1 cellular context compared by ENCODE assay signal in the genomic region with DNA sequence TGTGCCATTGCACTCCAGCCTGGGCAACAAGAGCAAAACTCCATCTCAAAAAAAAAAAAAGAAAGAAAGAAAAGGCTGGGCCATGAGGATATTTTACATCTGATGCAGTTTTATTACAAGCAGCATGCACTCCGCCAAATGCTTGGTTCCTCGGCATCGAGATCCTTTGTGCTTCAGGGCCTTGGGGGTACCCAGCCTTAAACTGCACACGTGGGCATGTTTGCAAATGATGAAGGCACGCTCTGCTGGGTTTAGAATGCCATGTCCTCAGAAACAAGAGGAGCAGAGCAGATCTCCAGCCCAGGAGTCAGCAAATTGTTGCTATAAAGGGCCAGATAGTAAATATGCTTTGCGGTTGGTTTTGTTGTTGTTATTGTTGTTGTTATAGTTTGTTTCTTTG.
TF ChIP-seq lines count a peak whose summit lies in the region.

No MANE protein-coding gene starts in this region.

TF ChIP-seq in GM23338, 12 proteins besides CTCF, POLR2A, EP300 and RAD21 (continued from another document):
- TF ChIP-seq, protein P1, sequence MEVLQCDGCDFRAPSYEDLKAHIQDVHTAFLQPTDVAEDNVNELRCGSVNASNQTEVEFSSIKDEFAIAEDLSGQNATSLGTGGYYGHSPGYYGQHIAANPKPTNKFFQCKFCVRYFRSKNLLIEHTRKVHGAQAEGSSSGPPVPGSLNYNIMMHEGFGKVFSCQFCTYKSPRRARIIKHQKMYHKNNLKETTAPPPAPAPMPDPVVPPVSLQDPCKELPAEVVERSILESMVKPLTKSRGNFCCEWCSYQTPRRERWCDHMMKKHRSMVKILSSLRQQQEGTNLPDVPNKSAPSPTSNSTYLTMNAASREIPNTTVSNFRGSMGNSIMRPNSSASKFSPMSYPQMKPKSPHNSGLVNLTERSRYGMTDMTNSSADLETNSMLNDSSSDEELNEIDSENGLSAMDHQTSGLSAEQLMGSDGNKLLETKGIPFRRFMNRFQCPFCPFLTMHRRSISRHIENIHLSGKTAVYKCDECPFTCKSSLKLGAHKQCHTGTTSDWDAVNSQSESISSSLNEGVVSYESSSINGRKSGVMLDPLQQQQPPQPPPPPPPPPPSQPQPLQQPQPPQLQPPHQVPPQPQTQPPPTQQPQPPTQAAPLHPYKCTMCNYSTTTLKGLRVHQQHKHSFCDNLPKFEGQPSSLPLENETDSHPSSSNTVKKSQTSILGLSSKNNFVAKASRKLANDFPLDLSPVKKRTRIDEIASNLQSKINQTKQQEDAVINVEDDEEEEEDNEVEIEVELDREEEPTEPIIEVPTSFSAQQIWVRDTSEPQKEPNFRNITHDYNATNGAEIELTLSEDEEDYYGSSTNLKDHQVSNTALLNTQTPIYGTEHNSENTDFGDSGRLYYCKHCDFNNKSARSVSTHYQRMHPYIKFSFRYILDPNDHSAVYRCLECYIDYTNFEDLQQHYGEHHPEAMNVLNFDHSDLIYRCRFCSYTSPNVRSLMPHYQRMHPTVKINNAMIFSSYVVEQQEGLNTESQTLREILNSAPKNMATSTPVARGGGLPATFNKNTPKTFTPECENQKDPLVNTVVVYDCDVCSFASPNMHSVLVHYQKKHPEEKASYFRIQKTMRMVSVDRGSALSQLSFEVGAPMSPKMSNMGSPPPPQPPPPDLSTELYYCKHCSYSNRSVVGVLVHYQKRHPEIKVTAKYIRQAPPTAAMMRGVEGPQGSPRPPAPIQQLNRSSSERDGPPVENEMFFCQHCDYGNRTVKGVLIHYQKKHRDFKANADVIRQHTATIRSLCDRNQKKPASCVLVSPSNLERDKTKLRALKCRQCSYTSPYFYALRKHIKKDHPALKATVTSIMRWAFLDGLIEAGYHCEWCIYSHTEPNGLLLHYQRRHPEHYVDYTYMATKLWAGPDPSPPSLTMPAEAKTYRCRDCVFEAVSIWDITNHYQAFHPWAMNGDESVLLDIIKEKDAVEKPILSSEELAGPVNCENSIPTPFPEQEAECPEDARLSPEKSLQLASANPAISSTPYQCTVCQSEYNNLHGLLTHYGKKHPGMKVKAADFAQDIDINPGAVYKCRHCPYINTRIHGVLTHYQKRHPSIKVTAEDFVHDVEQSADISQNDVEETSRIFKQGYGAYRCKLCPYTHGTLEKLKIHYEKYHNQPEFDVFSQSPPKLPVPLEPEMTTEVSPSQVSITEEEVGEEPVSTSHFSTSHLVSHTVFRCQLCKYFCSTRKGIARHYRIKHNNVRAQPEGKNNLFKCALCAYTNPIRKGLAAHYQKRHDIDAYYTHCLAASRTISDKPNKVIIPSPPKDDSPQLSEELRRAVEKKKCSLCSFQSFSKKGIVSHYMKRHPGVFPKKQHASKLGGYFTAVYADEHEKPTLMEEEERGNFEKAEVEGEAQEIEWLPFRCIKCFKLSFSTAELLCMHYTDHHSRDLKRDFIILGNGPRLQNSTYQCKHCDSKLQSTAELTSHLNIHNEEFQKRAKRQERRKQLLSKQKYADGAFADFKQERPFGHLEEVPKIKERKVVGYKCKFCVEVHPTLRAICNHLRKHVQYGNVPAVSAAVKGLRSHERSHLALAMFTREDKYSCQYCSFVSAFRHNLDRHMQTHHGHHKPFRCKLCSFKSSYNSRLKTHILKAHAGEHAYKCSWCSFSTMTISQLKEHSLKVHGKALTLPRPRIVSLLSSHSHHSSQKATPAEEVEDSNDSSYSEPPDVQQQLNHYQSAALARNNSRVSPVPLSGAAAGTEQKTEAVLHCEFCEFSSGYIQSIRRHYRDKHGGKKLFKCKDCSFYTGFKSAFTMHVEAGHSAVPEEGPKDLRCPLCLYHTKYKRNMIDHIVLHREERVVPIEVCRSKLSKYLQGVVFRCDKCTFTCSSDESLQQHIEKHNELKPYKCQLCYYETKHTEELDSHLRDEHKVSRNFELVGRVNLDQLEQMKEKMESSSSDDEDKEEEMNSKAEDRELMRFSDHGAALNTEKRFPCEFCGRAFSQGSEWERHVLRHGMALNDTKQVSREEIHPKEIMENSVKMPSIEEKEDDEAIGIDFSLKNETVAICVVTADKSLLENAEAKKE (CRISPR knock-in tag; IDR thresholded peaks at IDR 0.05) = no peak
- TF ChIP-seq, protein P2, sequence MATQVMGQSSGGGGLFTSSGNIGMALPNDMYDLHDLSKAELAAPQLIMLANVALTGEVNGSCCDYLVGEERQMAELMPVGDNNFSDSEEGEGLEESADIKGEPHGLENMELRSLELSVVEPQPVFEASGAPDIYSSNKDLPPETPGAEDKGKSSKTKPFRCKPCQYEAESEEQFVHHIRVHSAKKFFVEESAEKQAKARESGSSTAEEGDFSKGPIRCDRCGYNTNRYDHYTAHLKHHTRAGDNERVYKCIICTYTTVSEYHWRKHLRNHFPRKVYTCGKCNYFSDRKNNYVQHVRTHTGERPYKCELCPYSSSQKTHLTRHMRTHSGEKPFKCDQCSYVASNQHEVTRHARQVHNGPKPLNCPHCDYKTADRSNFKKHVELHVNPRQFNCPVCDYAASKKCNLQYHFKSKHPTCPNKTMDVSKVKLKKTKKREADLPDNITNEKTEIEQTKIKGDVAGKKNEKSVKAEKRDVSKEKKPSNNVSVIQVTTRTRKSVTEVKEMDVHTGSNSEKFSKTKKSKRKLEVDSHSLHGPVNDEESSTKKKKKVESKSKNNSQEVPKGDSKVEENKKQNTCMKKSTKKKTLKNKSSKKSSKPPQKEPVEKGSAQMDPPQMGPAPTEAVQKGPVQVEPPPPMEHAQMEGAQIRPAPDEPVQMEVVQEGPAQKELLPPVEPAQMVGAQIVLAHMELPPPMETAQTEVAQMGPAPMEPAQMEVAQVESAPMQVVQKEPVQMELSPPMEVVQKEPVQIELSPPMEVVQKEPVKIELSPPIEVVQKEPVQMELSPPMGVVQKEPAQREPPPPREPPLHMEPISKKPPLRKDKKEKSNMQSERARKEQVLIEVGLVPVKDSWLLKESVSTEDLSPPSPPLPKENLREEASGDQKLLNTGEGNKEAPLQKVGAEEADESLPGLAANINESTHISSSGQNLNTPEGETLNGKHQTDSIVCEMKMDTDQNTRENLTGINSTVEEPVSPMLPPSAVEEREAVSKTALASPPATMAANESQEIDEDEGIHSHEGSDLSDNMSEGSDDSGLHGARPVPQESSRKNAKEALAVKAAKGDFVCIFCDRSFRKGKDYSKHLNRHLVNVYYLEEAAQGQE (IDR thresholded peaks at IDR 0.05; ENCODE audit: unreplicated experiment) = no peak
